12 cellular contexts compared by ENCODE assay signal in the genomic region with DNA sequence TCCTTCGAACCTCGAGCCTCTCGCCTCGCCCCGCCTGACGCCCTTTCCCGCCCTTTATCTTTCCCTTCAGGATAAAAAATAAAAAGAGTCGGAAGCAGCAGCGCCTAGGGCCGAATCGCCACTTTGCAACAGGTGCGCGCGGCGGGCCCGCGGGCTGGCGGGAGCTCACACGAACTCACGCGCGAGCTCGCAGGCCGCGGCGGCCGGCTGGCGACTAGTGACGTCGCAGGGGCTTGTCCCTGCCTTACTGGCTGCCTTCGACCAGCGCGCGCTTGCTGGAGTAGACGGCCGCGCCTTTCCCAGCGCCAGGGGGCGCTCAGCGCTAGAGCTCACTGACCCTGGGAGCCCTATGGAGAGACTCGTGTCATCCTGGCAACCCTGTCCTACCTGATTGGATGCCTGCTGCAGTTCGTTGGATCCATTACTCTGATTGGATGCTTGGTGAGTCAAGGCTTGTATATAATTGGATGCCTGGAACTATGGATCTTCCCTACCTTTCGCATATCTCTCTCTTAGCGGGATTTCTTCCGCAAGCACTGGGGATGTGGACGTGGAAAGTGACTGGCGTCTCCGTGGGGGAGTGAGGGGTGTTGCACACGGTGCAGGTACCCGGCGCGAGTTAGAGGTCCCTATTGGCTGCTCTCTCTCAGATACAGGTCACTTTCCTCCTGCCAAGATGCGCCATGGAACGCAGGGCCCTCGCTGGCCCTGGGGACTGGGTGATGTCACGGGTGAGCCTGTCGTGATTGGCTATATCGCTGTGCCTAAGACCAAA. TPM values are rescaled to one million over a fixed set of nuclear protein-coding genes. Genes with fewer than 3 reads are reported as not detected.
DNase-seq lines count a peak whose midpoint lies in the region; ATAC-seq, FAIRE-seq and TF ChIP-seq lines count a peak whose summit lies in the region.
"Not testable (repeated sequence)": the region's sequence is repeated elsewhere in the genome, so short reads cannot be mapped to it uniquely, and the experiment has no call there.
"Had no signal": no experiment of that assay in that cellular context is flagged by ENCODE, and none has a peak within 500 bp of the region (broad histone marks: within the 10 kb centered on the region; RNA-seq: fewer than 3 reads in every experiment).

No MANE protein-coding gene starts in this region.

- intact Hi-C loops in HepG2 (cut with micrococcal nuclease; ENCODE audit: unreplicated experiment); upper lobe of right lung (cut with DNase I): not testable (repeated sequence)

- in situ Hi-C loops in HepG2 (cut with HindIII; ENCODE audit: extremely low pct_ligation_motif_present, low pct_unique_long_range_greater_than_20kb) = loop anchor here (10.0 kb wide), 1 partner anchor 179 kb away; no protein-coding TSS in a partner anchor

- H3K27me3 Mint-ChIP-seq in activated naive CD8-positive, alpha-beta T cell treated with anti-CD3 and anti-CD28 coated beads, Interleukin-2, amount 10 ng/mL, durations not matched to agents 7 days and 5 days = peaks cover 26% of the 10 kb centered on the region
- H3K27me3 Mint-ChIP-seq in glutamatergic neuron (ENCODE audit: unreplicated experiment) = peaks cover 13% of the 10 kb centered on the region

- FAIRE-seq in HepG2 (lab: Jason Lieb, UNC) = not testable (repeated sequence)

- peak overlapping the region; percentile 25 for H3K4me3 Mint-ChIP-seq in activated naive CD8-positive, alpha-beta T cell treated with anti-CD3 and anti-CD28 coated beads, Interleukin-2, amount 10 ng/mL, durations not matched to agents 7 days and 5 days
- peak overlapping the region; percentile 30 for H3K4me3 Mint-ChIP-seq in glutamatergic neuron (ENCODE audit: unreplicated experiment)

- H3K4me1 Mint-ChIP-seq in activated naive CD8-positive, alpha-beta T cell treated with anti-CD3 and anti-CD28 coated beads, Interleukin-2, amount 10 ng/mL, durations not matched to agents 7 days and 5 days = peaks cover 10% of the 10 kb centered on the region
- H3K4me1 Mint-ChIP-seq in glutamatergic neuron (ENCODE audit: low read depth, unreplicated experiment) = not testable (repeated sequence)

- H3K27ac Mint-ChIP-seq in activated naive CD8-positive, alpha-beta T cell treated with anti-CD3 and anti-CD28 coated beads, Interleukin-2, amount 10 ng/mL, durations not matched to agents 7 days and 5 days; glutamatergic neuron (ENCODE audit: unreplicated experiment): not testable (repeated sequence)

- TF ChIP-seq POLR2A in HepG2 (IDR thresholded peaks at IDR 0.05; ENCODE audit: insufficient read depth in 1 of 2, low read depth in 2 of 2, low read length in 2 of 2) = not testable (repeated sequence)

- not testable (repeated sequence) for H3K36me3 ChIP-seq in HepG2 (replicated peaks in 1 of 2; ENCODE audit: control insufficient read depth in 1 of 2, insufficient read depth in 2 of 2, low read length in 2 of 2); upper lobe of right lung

- H4K20me1 ChIP-seq in HepG2 (ENCODE audit: insufficient read depth, low read length) = not testable (repeated sequence)

- WGBS in HepG2 (ENCODE audit: low lambda C conversion rate) = 82% methylated on average over 46 of the region's 58 CpGs

- not testable (repeated sequence) for H3K4me3 ChIP-seq in HepG2 (replicated peaks in 1 of 3; ENCODE audit: insufficient read depth in 1 of 3, low read depth in 2 of 3, low read length in 3 of 3); upper lobe of right lung

- not testable (repeated sequence) for BruUV-seq in HepG2 (replicated peaks; lab: Mats Ljungman, UMichigan)

- H3K27ac ChIP-seq in HepG2 (ENCODE audit: extremely low read length, insufficient read depth, low read length); upper lobe of right lung: not testable (repeated sequence)

- not testable (repeated sequence) for H3K4me2 ChIP-seq in HepG2 (ENCODE audit: low read depth, low read length)

- peak; percentile 17 for DNase-seq in GM20000 (ENCODE audit: low spot score)
- peak; percentile 1 for DNase-seq in NCI-H1694 treated with DMSO at 0.1 percent for 48 hours (lab: John Stamatoyannopoulos, UW)
- DNase-seq in activated naive CD8-positive, alpha-beta T cell treated with anti-CD3 and anti-CD28 coated beads, Interleukin-2, amount 10 ng/mL, durations not matched to agents 7 days and 5 days; glutamatergic neuron; upper lobe of right lung: not testable (repeated sequence)
- DNase-seq in HepG2 (ENCODE audit: low spot score) = peak; percentile 8
- DNase-seq in retina = peak; percentile 52

- TF ChIP-seq EP300 in HepG2 (IDR thresholded peaks at IDR 0.05; ENCODE audit: low read depth in 2 of 2, low read length in 2 of 2); HepG2 (CRISPR knock-in tag; IDR thresholded peaks at IDR 0.05; ENCODE audit: borderline replicate concordance): not testable (repeated sequence)

- TF ChIP-seq RAD21 in HepG2 (CRISPR knock-in tag; IDR thresholded peaks at IDR 0.05) = not testable (repeated sequence)

- H3K36me3 Mint-ChIP-seq in activated naive CD8-positive, alpha-beta T cell treated with anti-CD3 and anti-CD28 coated beads, Interleukin-2, amount 10 ng/mL, durations not matched to agents 7 days and 5 days = not testable (repeated sequence)
- H3K36me3 Mint-ChIP-seq in glutamatergic neuron (ENCODE audit: unreplicated experiment) = peaks cover 12% of the 10 kb centered on the region

- CTCF ChIA-PET in HepG2 (lab: Yijun Ruan, JAX; ENCODE audit: low intra/inter-chr PET ratio, low total read pairs) = not testable (repeated sequence)

- not testable (repeated sequence) for H3K9ac ChIP-seq in HepG2 (ENCODE audit: insufficient read depth, low read depth, low read length)

- H3K27me3 ChIP-seq in HepG2 (ENCODE audit: control insufficient read depth in 1 of 2, insufficient read depth in 2 of 2, low read length in 2 of 2) = peaks cover 1 to 11% of the 10 kb centered on the region in 2 experiments; a peak in 2 of 5 replicates
- H3K27me3 ChIP-seq in upper lobe of right lung = not testable (repeated sequence)

- not testable (repeated sequence) for H3K4me1 ChIP-seq in HepG2 (ENCODE audit: insufficient read depth, low read length); upper lobe of right lung

- H2AFZ ChIP-seq in HepG2 (ENCODE audit: low read length) = not testable (repeated sequence)

- POLR2A ChIA-PET in activated naive CD8-positive, alpha-beta T cell treated with anti-CD3 and anti-CD28 coated beads, Interleukin-2, amount 10 ng/mL, durations not matched to agents 7 days and 5 days (lab: Charles Lee); HepG2 (lab: Yijun Ruan, JAX): not testable (repeated sequence)

- not testable (repeated sequence) for TF ChIP-seq CTCF in GM20000 (IDR thresholded peaks at IDR 0.05; ENCODE audit: extremely low read depth, missing control alignments); HepG2 (CRISPR knock-in tag; IDR thresholded peaks at IDR 0.05)
- TF ChIP-seq CTCF in glutamatergic neuron (IDR thresholded peaks at IDR 0.05; ENCODE audit: partially characterized antibody, unreplicated experiment) (peak; percentile 43), upper lobe of right lung (IDR thresholded peaks at IDR 0.05) (peak; percentile 23)

- not testable (repeated sequence) for H3K9me3 ChIP-seq in HepG2 (ENCODE audit: low read length); upper lobe of right lung

- peak; percentile 87 for ATAC-seq in SK-N-SH treated with all-trans-retinoic acid at 6 μM for 48 hours
- peak; percentile 38 for ATAC-seq in activated naive CD8-positive, alpha-beta T cell treated with anti-CD3 and anti-CD28 coated beads, Interleukin-2, amount 10 ng/mL, durations not matched to agents 7 days and 5 days (ENCODE audit: low read depth)
- peak; percentile 68 for ATAC-seq in HepG2
- peak; percentile 80 for ATAC-seq in upper lobe of right lung

- not testable (repeated sequence) for H3K79me2 ChIP-seq in HepG2 (ENCODE audit: insufficient read depth, low read length)

- H3K9me3 Mint-ChIP-seq in activated naive CD8-positive, alpha-beta T cell treated with anti-CD3 and anti-CD28 coated beads, Interleukin-2, amount 10 ng/mL, durations not matched to agents 7 days and 5 days; glutamatergic neuron (ENCODE audit: unreplicated experiment): not testable (repeated sequence)

RNA-seq across cellular contexts. Expression of a gene that starts 33.4 kb away (rescaled TPM):
- total RNA-seq in activated naive CD8-positive, alpha-beta T cell treated with anti-CD3 and anti-CD28 coated beads, Interleukin-2, amount 10 ng/mL, durations not matched to agents 7 days and 5 days = under 1 TPM; 0.17 TPM
- total RNA-seq in glutamatergic neuron (ENCODE audit: unreplicated experiment) = 15.6 TPM
- not detected in 2 replicates for total RNA-seq in HepG2 (2016; rRNA removed; fragmentation: Illumina TruSeq; extraction: Trizol)
- total RNA-seq in HepG2 (2016; cell fraction: cytosol; rRNA removed; fragmentation: Illumina TruSeq; extraction: Trizol; ENCODE audit: low read depth) = not detected in 2 replicates
- not detected in 2 replicates for total RNA-seq in HepG2 (2016; cell fraction: insoluble cytoplasmic fraction; rRNA removed; fragmentation: Illumina TruSeq; extraction: Trizol)
- not detected in 2 replicates for total RNA-seq in HepG2 (2016; cell fraction: membrane; rRNA removed; fragmentation: Illumina TruSeq; extraction: Trizol)
- total RNA-seq in HepG2 (2016; cell fraction: nucleus; rRNA removed; fragmentation: Illumina TruSeq; extraction: Trizol) = not detected in 2 replicates
- not detected in 2 replicates for polyA plus RNA-seq in HepG2 (2011; rRNA removed)
- polyA plus RNA-seq in HepG2 (2011; cell fraction: cytosol; rRNA removed) = not detected in 2 replicates
- not detected in 2 replicates for polyA plus RNA-seq in HepG2 (2011; cell fraction: nucleus; rRNA removed)
- not detected in 2 replicates for polyA plus RNA-seq in HepG2 (2012)
- polyA plus RNA-seq in HepG2 (2016; cell fraction: cytosol; fragmentation: Illumina TruSeq; extraction: Trizol; ENCODE audit: low read depth) = not detected in 2 replicates
- not detected in 2 replicates for polyA plus RNA-seq in HepG2 (2016; cell fraction: insoluble cytoplasmic fraction; fragmentation: Illumina TruSeq; extraction: Trizol; ENCODE audit: low read depth)
- polyA plus RNA-seq in HepG2 (2016; cell fraction: membrane; fragmentation: Illumina TruSeq; extraction: Trizol; ENCODE audit: low read depth) = not detected in 2 replicates
- polyA plus RNA-seq in HepG2 (2016; cell fraction: nucleus; fragmentation: Illumina TruSeq; extraction: Trizol; ENCODE audit: insufficient read depth, low read depth) = not detected in 2 replicates
- not detected in 2 replicates for polyA minus RNA-seq in HepG2 (2011; rRNA and poly(A)+ RNA removed; ENCODE audit: low replicate concordance)
- polyA minus RNA-seq in HepG2 (2011; cell fraction: cytosol; rRNA and poly(A)+ RNA removed) = not detected in 2 replicates
- not detected in 2 replicates for polyA minus RNA-seq in HepG2 (2011; cell fraction: nucleus; rRNA and poly(A)+ RNA removed)
- total RNA-seq in upper lobe of right lung = 2.5 TPM
- total RNA-seq: liver, T-helper 17 cell had no signal
- polyA plus RNA-seq: aorta, liver had no signal

RNA-seq across cellular contexts. Expression of a gene that starts 38.0 kb away (rescaled TPM):
- not detected for total RNA-seq in activated naive CD8-positive, alpha-beta T cell treated with anti-CD3 and anti-CD28 coated beads, Interleukin-2, amount 10 ng/mL, durations not matched to agents 7 days and 5 days
- total RNA-seq in glutamatergic neuron (ENCODE audit: unreplicated experiment) = 28.5 TPM
- total RNA-seq in HepG2 (2016; rRNA removed; fragmentation: Illumina TruSeq; extraction: Trizol) = not detected in 2 replicates
- not detected in 2 replicates for total RNA-seq in HepG2 (2016; cell fraction: cytosol; rRNA removed; fragmentation: Illumina TruSeq; extraction: Trizol; ENCODE audit: low read depth)
- not detected in 2 replicates for total RNA-seq in HepG2 (2016; cell fraction: insoluble cytoplasmic fraction; rRNA removed; fragmentation: Illumina TruSeq; extraction: Trizol)
- total RNA-seq in HepG2 (2016; cell fraction: membrane; rRNA removed; fragmentation: Illumina TruSeq; extraction: Trizol) = not detected in 2 replicates
- not detected in 2 replicates for total RNA-seq in HepG2 (2016; cell fraction: nucleus; rRNA removed; fragmentation: Illumina TruSeq; extraction: Trizol)
- polyA plus RNA-seq in HepG2 (2011; rRNA removed) = not detected in 2 replicates
- not detected in 2 replicates for polyA plus RNA-seq in HepG2 (2011; cell fraction: cytosol; rRNA removed)
- polyA plus RNA-seq in HepG2 (2011; cell fraction: nucleus; rRNA removed) = not detected in 2 replicates
- polyA plus RNA-seq in HepG2 (2012) = not detected in 2 replicates
- polyA plus RNA-seq in HepG2 (2016; cell fraction: cytosol; fragmentation: Illumina TruSeq; extraction: Trizol; ENCODE audit: low read depth) = not detected in 2 replicates
- not detected in 2 replicates for polyA plus RNA-seq in HepG2 (2016; cell fraction: insoluble cytoplasmic fraction; fragmentation: Illumina TruSeq; extraction: Trizol; ENCODE audit: low read depth)
- not detected in 2 replicates for polyA plus RNA-seq in HepG2 (2016; cell fraction: membrane; fragmentation: Illumina TruSeq; extraction: Trizol; ENCODE audit: low read depth)
- polyA plus RNA-seq in HepG2 (2016; cell fraction: nucleus; fragmentation: Illumina TruSeq; extraction: Trizol; ENCODE audit: insufficient read depth, low read depth) = not detected in 2 replicates
- not detected in 2 replicates for polyA minus RNA-seq in HepG2 (2011; rRNA and poly(A)+ RNA removed; ENCODE audit: low replicate concordance)
- polyA minus RNA-seq in HepG2 (2011; cell fraction: cytosol; rRNA and poly(A)+ RNA removed) = not detected in 2 replicates
- polyA minus RNA-seq in HepG2 (2011; cell fraction: nucleus; rRNA and poly(A)+ RNA removed) = not detected in 2 replicates
- total RNA-seq in upper lobe of right lung = 4.6 TPM
- total RNA-seq: T-helper 17 cell had no signal

RNA-seq across cellular contexts. Expression of a gene that starts 43.0 kb away (rescaled TPM):
- 1 to 10 TPM in 1 of 2 experiments, under 1 TPM in 1; 0.75 to 2.0 TPM for total RNA-seq in activated naive CD8-positive, alpha-beta T cell treated with anti-CD3 and anti-CD28 coated beads, Interleukin-2, amount 10 ng/mL, durations not matched to agents 7 days and 5 days
- 10.4 TPM for total RNA-seq in glutamatergic neuron (ENCODE audit: unreplicated experiment)
- not detected in 2 replicates for total RNA-seq in HepG2 (2016; rRNA removed; fragmentation: Illumina TruSeq; extraction: Trizol)
- not detected in 2 replicates for total RNA-seq in HepG2 (2016; cell fraction: cytosol; rRNA removed; fragmentation: Illumina TruSeq; extraction: Trizol; ENCODE audit: low read depth)
- total RNA-seq in HepG2 (2016; cell fraction: insoluble cytoplasmic fraction; rRNA removed; fragmentation: Illumina TruSeq; extraction: Trizol) = not detected in 2 replicates
- total RNA-seq in HepG2 (2016; cell fraction: membrane; rRNA removed; fragmentation: Illumina TruSeq; extraction: Trizol) = not detected in 2 replicates
- total RNA-seq in HepG2 (2016; cell fraction: nucleus; rRNA removed; fragmentation: Illumina TruSeq; extraction: Trizol) = not detected in 2 replicates
- not detected in 2 replicates for polyA plus RNA-seq in HepG2 (2011; rRNA removed)
- polyA plus RNA-seq in HepG2 (2011; cell fraction: cytosol; rRNA removed) = not detected in 2 replicates
- polyA plus RNA-seq in HepG2 (2011; cell fraction: nucleus; rRNA removed) = not detected in 2 replicates
- not detected in 2 replicates for polyA plus RNA-seq in HepG2 (2012)
- not detected in 2 replicates for polyA plus RNA-seq in HepG2 (2016; cell fraction: cytosol; fragmentation: Illumina TruSeq; extraction: Trizol; ENCODE audit: low read depth)
- not detected in 2 replicates for polyA plus RNA-seq in HepG2 (2016; cell fraction: insoluble cytoplasmic fraction; fragmentation: Illumina TruSeq; extraction: Trizol; ENCODE audit: low read depth)
- not detected in 2 replicates for polyA plus RNA-seq in HepG2 (2016; cell fraction: membrane; fragmentation: Illumina TruSeq; extraction: Trizol; ENCODE audit: low read depth)
- not detected in 2 replicates for polyA plus RNA-seq in HepG2 (2016; cell fraction: nucleus; fragmentation: Illumina TruSeq; extraction: Trizol; ENCODE audit: insufficient read depth, low read depth)
- not detected in 2 replicates for polyA minus RNA-seq in HepG2 (2011; rRNA and poly(A)+ RNA removed; ENCODE audit: low replicate concordance)
- not detected in 2 replicates for polyA minus RNA-seq in HepG2 (2011; cell fraction: cytosol; rRNA and poly(A)+ RNA removed)
- not detected in 2 replicates for polyA minus RNA-seq in HepG2 (2011; cell fraction: nucleus; rRNA and poly(A)+ RNA removed)
- 3.9 TPM for total RNA-seq in upper lobe of right lung
- total RNA-seq: aorta, liver, mucosa of gallbladder, T-helper 17 cell had no signal
- polyA plus RNA-seq: aorta, liver had no signal
